In the genomic region with DNA sequence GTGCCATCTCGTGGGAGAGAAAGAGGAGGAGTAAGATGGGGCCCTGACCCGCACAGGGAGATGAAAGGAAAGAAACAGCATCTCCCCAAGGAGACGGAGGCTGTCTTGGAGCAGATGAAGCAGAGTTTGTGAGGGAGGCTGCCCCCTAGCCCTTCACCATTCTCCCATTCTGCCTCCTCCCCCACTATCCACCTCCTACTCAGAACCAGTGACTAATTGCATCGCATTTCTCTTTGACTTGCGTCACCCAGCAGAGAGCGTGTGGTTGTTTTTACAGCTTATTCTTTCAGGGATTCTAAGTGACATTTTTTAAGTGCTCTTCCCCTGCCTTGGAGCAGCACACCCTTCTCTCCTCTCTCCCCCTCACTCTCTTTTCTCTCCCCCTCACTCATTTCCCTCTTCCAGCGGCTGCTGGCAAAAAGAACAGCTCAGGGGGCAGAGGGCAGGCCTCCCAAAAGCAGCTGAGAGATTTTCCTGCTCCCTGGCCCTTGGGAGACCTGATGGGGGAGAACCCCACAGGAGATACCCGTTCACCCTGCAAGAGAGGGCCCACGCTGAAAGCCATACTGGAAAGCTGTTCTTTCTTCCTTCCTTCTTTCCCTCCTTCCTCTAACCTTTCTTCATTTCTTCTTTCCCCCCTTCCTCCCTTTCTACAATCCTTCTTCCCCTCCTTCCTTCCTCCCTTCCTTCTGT, we compare ENCODE assay signal across 1 cellular context.
A peak's percentile ranks its signal among the peaks of the same experiment; 100 is the strongest.
TF ChIP-seq lines count a peak whose summit lies in the region.

No MANE protein-coding gene starts in this region.

TF ChIP-seq in HEK293, 187 proteins besides CTCF, POLR2A, EP300 and RAD21 (continued from another document):
- TF ChIP-seq, protein P1, sequence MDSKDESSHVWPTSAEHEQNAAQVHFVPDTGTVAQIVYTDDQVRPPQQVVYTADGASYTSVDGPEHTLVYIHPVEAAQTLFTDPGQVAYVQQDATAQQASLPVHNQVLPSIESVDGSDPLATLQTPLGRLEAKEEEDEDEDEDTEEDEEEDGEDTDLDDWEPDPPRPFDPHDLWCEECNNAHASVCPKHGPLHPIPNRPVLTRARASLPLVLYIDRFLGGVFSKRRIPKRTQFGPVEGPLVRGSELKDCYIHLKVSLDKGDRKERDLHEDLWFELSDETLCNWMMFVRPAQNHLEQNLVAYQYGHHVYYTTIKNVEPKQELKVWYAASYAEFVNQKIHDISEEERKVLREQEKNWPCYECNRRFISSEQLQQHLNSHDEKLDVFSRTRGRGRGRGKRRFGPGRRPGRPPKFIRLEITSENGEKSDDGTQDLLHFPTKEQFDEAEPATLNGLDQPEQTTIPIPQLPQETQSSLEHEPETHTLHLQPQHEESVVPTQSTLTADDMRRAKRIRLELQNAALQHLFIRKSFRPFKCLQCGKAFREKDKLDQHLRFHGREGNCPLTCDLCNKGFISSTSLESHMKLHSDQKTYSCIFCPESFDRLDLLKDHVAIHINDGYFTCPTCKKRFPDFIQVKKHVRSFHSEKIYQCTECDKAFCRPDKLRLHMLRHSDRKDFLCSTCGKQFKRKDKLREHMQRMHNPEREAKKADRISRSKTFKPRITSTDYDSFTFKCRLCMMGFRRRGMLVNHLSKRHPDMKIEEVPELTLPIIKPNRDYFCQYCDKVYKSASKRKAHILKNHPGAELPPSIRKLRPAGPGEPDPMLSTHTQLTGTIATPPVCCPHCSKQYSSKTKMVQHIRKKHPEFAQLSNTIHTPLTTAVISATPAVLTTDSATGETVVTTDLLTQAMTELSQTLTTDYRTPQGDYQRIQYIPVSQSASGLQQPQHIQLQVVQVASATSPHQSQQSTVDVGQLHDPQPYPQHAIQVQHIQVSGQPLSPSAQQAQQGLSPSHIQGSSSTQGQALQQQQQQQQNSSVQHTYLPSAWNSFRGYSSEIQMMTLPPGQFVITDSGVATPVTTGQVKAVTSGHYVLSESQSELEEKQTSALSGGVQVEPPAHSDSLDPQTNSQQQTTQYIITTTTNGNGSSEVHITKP (tag by site-specific recombination; IDR thresholded peaks at IDR 0.05), result peak; percentile 84
- TF ChIP-seq GLIS1 (tag by site-specific recombination; IDR thresholded peaks at IDR 0.05), result peak; percentile 52; the same call in 1 of the 2 replicates
TF ChIP-seq in HEK293: peak in this region for 6.
